11 cellular contexts compared by ENCODE assay signal in the genomic region with DNA sequence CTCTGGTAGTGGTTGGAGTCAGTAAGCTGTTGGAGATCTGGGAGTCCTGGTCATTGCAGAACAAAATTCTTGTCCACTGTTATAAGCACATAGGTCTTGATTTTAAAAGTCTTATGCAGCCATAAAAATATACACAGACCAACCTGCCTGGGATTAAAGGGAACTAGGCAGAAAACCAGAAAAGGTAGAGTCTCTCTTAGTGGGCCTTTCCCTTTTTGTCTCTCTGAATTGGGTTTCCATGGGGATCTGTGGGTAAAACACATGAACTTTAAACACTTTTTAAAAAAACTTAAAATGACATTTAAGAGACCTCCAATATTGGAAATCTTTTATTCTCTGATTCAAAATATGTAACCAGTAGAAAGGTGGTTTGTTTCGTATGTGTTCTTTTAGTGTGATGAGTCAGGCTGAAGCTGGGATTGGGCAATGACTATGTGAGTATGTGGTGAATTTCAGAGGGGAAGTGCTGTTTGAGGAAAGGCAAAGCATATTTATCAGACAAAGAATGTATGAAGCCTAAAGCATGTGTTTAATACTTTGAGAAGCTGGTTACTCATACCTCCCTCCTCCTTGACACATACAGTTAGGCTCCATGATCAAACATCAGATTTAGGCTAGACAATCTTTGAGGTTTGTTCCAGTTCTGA. TPM values are rescaled to one million over a fixed set of nuclear protein-coding genes. Genes with fewer than 3 reads are reported as not detected.
DNase-seq lines count a peak whose midpoint lies in the region; ATAC-seq and TF ChIP-seq lines count a peak whose summit lies in the region.
"Had no signal": no experiment of that assay in that cellular context is flagged by ENCODE, and none has a peak within 500 bp of the region (broad histone marks: within the 10 kb centered on the region; RNA-seq: fewer than 3 reads in every experiment).

No MANE protein-coding gene starts in this region.

- no peak for ATAC-seq in GM18511 (IDR thresholded peaks at IDR 0.05; ENCODE audit: unreplicated experiment)
- ATAC-seq in HG03175 (IDR thresholded peaks at IDR 0.05; ENCODE audit: unreplicated experiment) = no peak

- in situ Hi-C loops in transverse colon (cut with MboI; ENCODE audit: low pct_ligation_motif_present in 1 of 4, low pct_unique_long_range_greater_than_20kb in 1 of 4, low sequenced_read_pairs in 3 of 4) = no loop called here

- no peaks in the 10 kb centered on the region for H3K9me3 ChIP-seq in transverse colon

- WGBS in transverse colon (ENCODE audit: low coverage in 1 of 2), 2 donors = 51% methylated on average over 1 of the region's 1 CpG; no CpG with 5 or more reads in 1 of the 2 donors

- no peaks in the 10 kb centered on the region for H3K27me3 ChIP-seq in transverse colon

- no peaks in the 10 kb centered on the region for H3K36me3 ChIP-seq in transverse colon

- intact Hi-C loops in transverse colon (cut with DNase I; ENCODE audit: low total_unique reads) = no loop called here

- H3K27ac ChIP-seq in transverse colon = no peak overlapping the region
- H3K27ac ChIP-seq: VCaP had no signal

- TF ChIP-seq EP300 in transverse colon (IDR thresholded peaks at IDR 0.05; ENCODE audit: low read depth) = no peak

- no peak for TF ChIP-seq CTCF in foreskin fibroblast (IDR thresholded peaks at IDR 0.05; ENCODE audit: low read depth, low read length)
- TF ChIP-seq CTCF in transverse colon (IDR thresholded peaks at IDR 0.05) = no peak

- TF ChIP-seq POLR2A in transverse colon (IDR thresholded peaks at IDR 0.05) = no peak

- no peaks in the 10 kb centered on the region for H3K4me1 ChIP-seq in transverse colon

- H3K4me3 ChIP-seq in foreskin fibroblast (ENCODE audit: low read depth in 1 of 2, low read length in 2 of 2) (no peak overlapping the region), transverse colon (no peak overlapping the region)

- peak; percentile 36 for DNase-seq in stimulated activated CD4-positive, alpha-beta T cell treated with anti-CD3 and anti-CD28 coated beads, Interleukin-1b, Interleukin-23, amount 100 ng/mL, for 48 hours
- DNase-seq in stimulated activated CD4-positive, alpha-beta T cell treated with anti-CD3 and anti-CD28 coated beads, Interleukin-2, amount 100 ng/mL, for 48 hours = no peak
- peak; percentile 79 for DNase-seq in SKM-1 (lab: John Stamatoyannopoulos, UW; ENCODE audit: unreplicated experiment)
- DNase-seq in foreskin fibroblast = peak; percentile 81 to 90
- DNase-seq in transverse colon = no peak
- DNase-seq in NCI-H2029 (lab: John Stamatoyannopoulos, UW) = no peak
- DNase-seq: DMS79, NCI-H1105 treated with DMSO at 0.1 percent for 48 hours had no signal

RNA-seq across cellular contexts. Expression of gene SLC16A2, which starts 29.6 kb away (rescaled TPM):
- 10 to 100 TPM in 1 of 4 donors, 1 to 10 TPM in 3; 1.7 to 16.8 (median 5.5) TPM for total RNA-seq in transverse colon

Comparison
In these comparisons a context has a peak if more than half of its experiments do, and no peak if none do; other contexts are left out.
1. DNase-seq: peak in stimulated activated CD4-positive, alpha-beta T cell treated with anti-CD3 and anti-CD28 coated beads, Interleukin-1b, Interleukin-23, amount 100 ng/mL, for 48 hours (single experiment), SKM-1 (single experiment) and foreskin fibroblast (2 of 2); none in stimulated activated CD4-positive, alpha-beta T cell treated with anti-CD3 and anti-CD28 coated beads, Interleukin-2, amount 100 ng/mL, for 48 hours (0 of 2), transverse colon (single experiment) and NCI-H2029 (single experiment).